Comparison of ENCODE assay signal across 24 cellular contexts in genomic region chr1:71737768-71738167, GRCh38.
"Had no signal": no experiment of that assay in that cellular context is flagged by ENCODE, and none has a peak within 500 bp of the region (broad histone marks: within the 10 kb centered on the region; RNA-seq: fewer than 3 reads in every experiment).

No MANE protein-coding gene starts in this region.

- H3K36me3 ChIP-seq: neutrophil, ovary, right atrium auricular region, spleen, uterus had no signal

- H3K27me3 ChIP-seq: neutrophil, ovary, right atrium auricular region, spleen, testis, uterus had no signal

- H3K9me3 ChIP-seq: neutrophil, ovary, psoas muscle, right atrium auricular region, testis, uterus had no signal

- H3K4me1 ChIP-seq: psoas muscle, right atrium auricular region, spleen, testis, uterus had no signal

- DNase-seq: activated CD4-positive, alpha-beta T cell treated with anti-CD3 and anti-CD28 coated beads for 4 hours; activated CD4-positive, alpha-beta T cell treated with anti-CD3 and anti-CD28 coated beads, Interleukin-2, amount 50 U/mL, for 48 hours; activated CD4-positive, CD25-positive, alpha-beta regulatory T cell; activated CD8-positive, alpha-beta memory T cell treated with anti-CD3 and anti-CD28 coated beads, Interleukin-2, amount 50 U/mL, for 48 hours; activated naive CD4-positive, alpha-beta T cell; activated naive CD8-positive, alpha-beta T cell treated with anti-CD3 and anti-CD28 coated beads for 36 hours; activated T-cell treated with anti-CD3 and anti-CD28 coated beads, Interleukin-2, amount 50 U/mL, for 4 hours; central memory CD4-positive, alpha-beta T cell; left colon; ovary; psoas muscle; spleen; stimulated activated CD4-positive, alpha-beta T cell treated with anti-CD3 and anti-CD28 coated beads, Interleukin-4, amount 100 ng/mL, for 1 hour; stimulated activated naive CD4-positive, alpha-beta T cell; testis; trophoblast cell; uterus had no signal

- H3K27ac ChIP-seq: coronary artery, neutrophil, ovary, psoas muscle, right atrium auricular region, spleen, testis, uterus had no signal

- H3K4me3 ChIP-seq: coronary artery, ovary, psoas muscle, right atrium auricular region, spleen, testis, uterus had no signal

- ATAC-seq: activated T-cell treated with anti-CD3 and anti-CD28 coated beads, Interleukin-2, amount 50 U/mL, for 4 hours; left colon; natural killer cell treated with Interleukin-12 subunit alpha and Interleukin-12 subunit beta and Interleukin-15 and Interleukin-18, amount 100 ng/mL, for 72 hours; psoas muscle had no signal

- FAIRE-seq: astrocyte, endometrium, keratinocyte had no signal
